Comparison of ENCODE assay signal across 7 cellular contexts in the genomic region with DNA sequence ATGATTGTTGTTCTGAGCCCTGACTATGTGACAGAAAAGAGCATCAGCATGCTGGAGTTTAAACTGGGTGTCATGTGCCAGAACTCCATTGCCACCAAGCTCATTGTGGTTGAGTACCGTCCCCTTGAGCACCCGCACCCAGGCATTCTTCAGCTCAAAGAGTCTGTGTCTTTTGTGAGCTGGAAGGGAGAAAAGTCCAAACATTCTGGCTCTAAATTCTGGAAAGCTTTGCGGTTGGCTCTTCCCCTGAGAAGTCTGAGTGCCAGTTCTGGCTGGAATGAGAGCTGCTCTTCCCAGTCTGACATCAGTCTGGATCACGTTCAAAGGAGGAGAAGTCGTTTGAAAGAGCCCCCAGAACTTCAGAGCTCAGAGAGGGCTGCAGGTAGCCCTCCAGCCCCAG.
"Had no signal": no experiment of that assay in that cellular context is flagged by ENCODE, and none has a peak within 500 bp of the region (broad histone marks: within the 10 kb centered on the region; RNA-seq: fewer than 3 reads in every experiment).

No MANE protein-coding gene starts in this region.

- DNase-seq: H7, HFFc6, IMR-90 had no signal

- ATAC-seq: GM23338, HCT116, K562 had no signal

- FAIRE-seq: HTR-8/SVneo, K562 had no signal
